In the genomic region with DNA sequence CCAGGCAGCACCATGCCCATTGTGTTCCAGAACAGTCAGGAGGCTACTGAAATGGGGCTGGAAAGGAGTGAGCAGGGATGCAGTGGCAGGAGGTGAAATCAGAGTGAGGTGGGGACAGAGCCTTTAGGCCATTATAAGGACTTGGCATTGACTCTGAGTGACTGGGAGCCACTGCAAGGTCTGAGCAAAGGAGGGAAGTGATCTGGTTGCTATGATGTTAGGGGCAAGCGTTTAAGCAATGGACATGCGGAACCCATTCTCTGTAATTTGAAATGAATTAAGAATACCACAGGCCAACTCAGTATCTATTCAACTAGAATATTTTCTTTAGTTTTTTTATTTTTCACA, we compare ENCODE assay signal across 32 cellular contexts.
DNase-seq lines count a peak whose midpoint lies in the region; ATAC-seq lines count a peak whose summit lies in the region.
"Had no signal": no experiment of that assay in that cellular context is flagged by ENCODE, and none has a peak within 500 bp of the region (broad histone marks: within the 10 kb centered on the region; RNA-seq: fewer than 3 reads in every experiment).

No MANE protein-coding gene starts in this region.

- peaks cover 65% of the 10 kb centered on the region for H3K4me1 Mint-ChIP-seq in activated T-cell treated with anti-CD3 and anti-CD28 coated beads, Interleukin-2, amount 50 U/mL, for 72 hours (ENCODE audit: low read depth)
- peaks cover 41% of the 10 kb centered on the region for H3K4me1 Mint-ChIP-seq in activated T-cell treated with anti-CD3 and anti-CD28 coated beads, Interleukin-2, amount 50 U/mL, for 4 hours (ENCODE audit: low read depth)
- peaks cover 48% of the 10 kb centered on the region for H3K4me1 Mint-ChIP-seq in activated naive CD8-positive, alpha-beta T cell treated with anti-CD3 and anti-CD28 coated beads, Interleukin-2, amount 10 ng/mL, durations not matched to agents 7 days and 5 days
- H3K4me1 Mint-ChIP-seq in stimulated activated memory B cell treated with anti-CD40 and anti-IgM and Interleukin-4, amounts not matched to agents 10 μg/mL and 1 μg/mL and 100 μg/mL, for 72 hours = no peaks in the 10 kb centered on the region

- intact Hi-C loops in Right ventricle myocardium superior (cut with DNase I) = no loop called here

- H3K36me3 Mint-ChIP-seq in activated T-cell treated with anti-CD3 and anti-CD28 coated beads, Interleukin-2, amount 50 U/mL, for 72 hours (ENCODE audit: insufficient read depth in 2 of 2) = peaks cover 4 to 5% of the 10 kb centered on the region in 2 donors
- no peaks in the 10 kb centered on the region for H3K36me3 Mint-ChIP-seq in activated T-cell treated with anti-CD3 and anti-CD28 coated beads, Interleukin-2, amount 50 U/mL, for 4 hours (ENCODE audit: insufficient read depth)
- H3K36me3 Mint-ChIP-seq in activated naive CD8-positive, alpha-beta T cell treated with anti-CD3 and anti-CD28 coated beads, Interleukin-2, amount 10 ng/mL, durations not matched to agents 7 days and 5 days = peaks cover 44% of the 10 kb centered on the region
- H3K36me3 Mint-ChIP-seq in stimulated activated memory B cell treated with anti-CD40 and anti-IgM and Interleukin-4, amounts not matched to agents 10 μg/mL and 1 μg/mL and 100 μg/mL, for 72 hours = no peaks in the 10 kb centered on the region
- H3K36me3 Mint-ChIP-seq: WTC11 had no signal

- H3K9me3 ChIP-seq in KOPT-K1 (ENCODE audit: insufficient read depth, low read length, poor library complexity, severe bottlenecking) = no peaks in the 10 kb centered on the region
- H3K9me3 ChIP-seq: BE2C, esophagus squamous epithelium, gastroesophageal sphincter, HAP-1, neutrophil, prostate gland had no signal

- POLR2A ChIA-PET in activated naive CD8-positive, alpha-beta T cell treated with anti-CD3 and anti-CD28 coated beads, Interleukin-2, amount 10 ng/mL, durations not matched to agents 7 days and 5 days (lab: Charles Lee) = interaction anchor here (0.8 kb wide), 1 partner anchor 17 kb away, joined by 3 read pairs; no protein-coding TSS in a partner anchor

- H3K9me3 Mint-ChIP-seq in activated T-cell treated with anti-CD3 and anti-CD28 coated beads, Interleukin-2, amount 50 U/mL, for 72 hours = no peaks in the 10 kb centered on the region
- no peaks in the 10 kb centered on the region for H3K9me3 Mint-ChIP-seq in activated T-cell treated with anti-CD3 and anti-CD28 coated beads, Interleukin-2, amount 50 U/mL, for 4 hours
- H3K9me3 Mint-ChIP-seq in activated naive CD8-positive, alpha-beta T cell treated with anti-CD3 and anti-CD28 coated beads, Interleukin-2, amount 10 ng/mL, durations not matched to agents 7 days and 5 days = peaks cover 11% of the 10 kb centered on the region
- H3K9me3 Mint-ChIP-seq in stimulated activated memory B cell treated with anti-CD40 and anti-IgM and Interleukin-4, amounts not matched to agents 10 μg/mL and 1 μg/mL and 100 μg/mL, for 72 hours = no peaks in the 10 kb centered on the region
- H3K9me3 Mint-ChIP-seq: WTC11 had no signal

- no peaks in the 10 kb centered on the region for H3K36me3 ChIP-seq in KOPT-K1 (ENCODE audit: insufficient read depth, low read length)
- H3K36me3 ChIP-seq: BE2C, esophagus squamous epithelium, gastroesophageal sphincter, HAP-1, neutrophil, prostate gland had no signal

- H3K4me3 Mint-ChIP-seq in activated T-cell treated with anti-CD3 and anti-CD28 coated beads, Interleukin-2, amount 50 U/mL, for 72 hours = peak overlapping the region; percentile 11 to 13
- no peak overlapping the region for H3K4me3 Mint-ChIP-seq in activated T-cell treated with anti-CD3 and anti-CD28 coated beads, Interleukin-2, amount 50 U/mL, for 4 hours
- peak overlapping the region; percentile 11 for H3K4me3 Mint-ChIP-seq in activated naive CD8-positive, alpha-beta T cell treated with anti-CD3 and anti-CD28 coated beads, Interleukin-2, amount 10 ng/mL, durations not matched to agents 7 days and 5 days
- no peak overlapping the region for H3K4me3 Mint-ChIP-seq in stimulated activated memory B cell treated with anti-CD40 and anti-IgM and Interleukin-4, amounts not matched to agents 10 μg/mL and 1 μg/mL and 100 μg/mL, for 72 hours
- H3K4me3 Mint-ChIP-seq: activated naive CD8-positive, alpha-beta T cell; immature natural killer cell; WTC11 had no signal

- ATAC-seq in activated T-cell treated with anti-CD3 and anti-CD28 coated beads, Interleukin-2, amount 50 U/mL, for 72 hours (replicated peaks in 1 of 2) = no peak
- ATAC-seq in activated T-cell treated with anti-CD3 and anti-CD28 coated beads, Interleukin-2, amount 50 U/mL, for 4 hours = no peak
- ATAC-seq in activated naive CD8-positive, alpha-beta T cell treated with anti-CD3 and anti-CD28 coated beads, Interleukin-2, amount 10 ng/mL, durations not matched to agents 7 days and 5 days (ENCODE audit: low read depth) = no peak
- ATAC-seq in stimulated activated memory B cell treated with anti-CD40 and anti-IgM and Interleukin-4, amounts not matched to agents 10 μg/mL and 1 μg/mL and 100 μg/mL, for 72 hours = peak; percentile 6
- no peak for ATAC-seq in Right ventricle myocardium superior (ENCODE audit: poor library complexity)
- ATAC-seq: gastroesophageal sphincter, HepG2, left colon, sciatic nerve, WTC11 had no signal

- DNase-seq in activated T-cell treated with anti-CD3 and anti-CD28 coated beads, Interleukin-2, amount 50 U/mL, for 72 hours = no peak
- DNase-seq in activated T-cell treated with anti-CD3 and anti-CD28 coated beads, Interleukin-2, amount 50 U/mL, for 4 hours = no peak
- no peak for DNase-seq in activated naive CD8-positive, alpha-beta T cell treated with anti-CD3 and anti-CD28 coated beads, Interleukin-2, amount 10 ng/mL, durations not matched to agents 7 days and 5 days
- DNase-seq in Right ventricle myocardium superior = no peak
- DNase-seq in hippocampal formation (lab: John Stamatoyannopoulos, UW) = no peak
- DNase-seq: ACHN; activated CD8-positive, alpha-beta memory T cell treated with anti-CD3 and anti-CD28 coated beads for 24 hours; BE2C; caudate nucleus; dermis blood vessel endothelial cell; DMS53; esophagus squamous epithelium; hypothalamus; immature natural killer cell; left colon; mesendoderm; NCI-H1105; NCI-H1930; NCI-H526 treated with DMSO at 0.1 percent for 48 hours; SHP77 treated with DMSO at 0.1 percent for 48 hours; stimulated activated naive CD4-positive, alpha-beta T cell treated with Interleukin-2 at 50 U/mL for 16 hours; T1000 had no signal

- H3K27me3 Mint-ChIP-seq in activated T-cell treated with anti-CD3 and anti-CD28 coated beads, Interleukin-2, amount 50 U/mL, for 72 hours (ENCODE audit: low read depth) = peaks cover 3% of the 10 kb centered on the region
- peaks cover 1% of the 10 kb centered on the region for H3K27me3 Mint-ChIP-seq in activated T-cell treated with anti-CD3 and anti-CD28 coated beads, Interleukin-2, amount 50 U/mL, for 4 hours (ENCODE audit: low read depth)
- no peaks in the 10 kb centered on the region for H3K27me3 Mint-ChIP-seq in activated naive CD8-positive, alpha-beta T cell treated with anti-CD3 and anti-CD28 coated beads, Interleukin-2, amount 10 ng/mL, durations not matched to agents 7 days and 5 days
- H3K27me3 Mint-ChIP-seq in stimulated activated memory B cell treated with anti-CD40 and anti-IgM and Interleukin-4, amounts not matched to agents 10 μg/mL and 1 μg/mL and 100 μg/mL, for 72 hours = peaks cover 20% of the 10 kb centered on the region
- H3K27me3 Mint-ChIP-seq: activated naive CD8-positive, alpha-beta T cell had no signal

- peak overlapping the region; percentile 98 for H3K27ac ChIP-seq in KOPT-K1 (ENCODE audit: low read depth, low read length, poor library complexity, severe bottlenecking)
- H3K27ac ChIP-seq: esophagus squamous epithelium, gastroesophageal sphincter, neutrophil, prostate gland had no signal

- H3K27ac Mint-ChIP-seq in activated T-cell treated with anti-CD3 and anti-CD28 coated beads, Interleukin-2, amount 50 U/mL, for 72 hours = peak overlapping the region; percentile 36
- H3K27ac Mint-ChIP-seq in activated naive CD8-positive, alpha-beta T cell treated with anti-CD3 and anti-CD28 coated beads, Interleukin-2, amount 10 ng/mL, durations not matched to agents 7 days and 5 days = peak overlapping the region; percentile 82
- H3K27ac Mint-ChIP-seq in stimulated activated memory B cell treated with anti-CD40 and anti-IgM and Interleukin-4, amounts not matched to agents 10 μg/mL and 1 μg/mL and 100 μg/mL, for 72 hours = no peak overlapping the region
- H3K27ac Mint-ChIP-seq: activated naive CD8-positive, alpha-beta T cell; immature natural killer cell; WTC11 had no signal

Comparison
In these comparisons a context has a peak if more than half of its experiments do, and no peak if none do; other contexts are left out.
1. H3K4me3 Mint-ChIP-seq: peak in activated T-cell treated with anti-CD3 and anti-CD28 coated beads, Interleukin-2, amount 50 U/mL, for 72 hours (2 of 2) and activated naive CD8-positive, alpha-beta T cell treated with anti-CD3 and anti-CD28 coated beads, Interleukin-2, amount 10 ng/mL, durations not matched to agents 7 days and 5 days (single experiment); none in activated T-cell treated with anti-CD3 and anti-CD28 coated beads, Interleukin-2, amount 50 U/mL, for 4 hours (single experiment) and stimulated activated memory B cell treated with anti-CD40 and anti-IgM and Interleukin-4, amounts not matched to agents 10 μg/mL and 1 μg/mL and 100 μg/mL, for 72 hours (single experiment).